Comparison of ENCODE assay signal across 11 cellular contexts in genomic region chr3:138197058-138197457, GRCh38.
A peak's percentile ranks its signal among the peaks of the same experiment; 100 is the strongest.
DNase-seq lines count a peak whose midpoint lies in the region; ATAC-seq and TF ChIP-seq lines count a peak whose summit lies in the region.
"Had no signal": no experiment of that assay in that cellular context is flagged by ENCODE, and none has a peak within 500 bp of the region (broad histone marks: within the 10 kb centered on the region; RNA-seq: fewer than 3 reads in every experiment).

No MANE protein-coding gene starts in this region.

- no peaks in the 10 kb centered on the region for H3K9me2 ChIP-seq in MM.1S (replicated peaks; ENCODE audit: insufficient read depth, low read length)

- H3K79me2 ChIP-seq in MM.1S (ENCODE audit: low read length): peaks cover 89% of the 10 kb centered on the region

- H3K9me3 ChIP-seq in MM.1S (replicated peaks; ENCODE audit: insufficient read depth, low read length): no peaks in the 10 kb centered on the region
- H3K9me3 ChIP-seq: thoracic aorta had no signal

- no peak overlapping the region for H3K4me2 ChIP-seq in MM.1S (ENCODE audit: low read depth, low read length)

- peaks cover 17% of the 10 kb centered on the region for H3K4me1 ChIP-seq in MM.1S (ENCODE audit: low read length)

- H3K4me3 ChIP-seq in MM.1S (ENCODE audit: low read length) (no peak overlapping the region), cardiac fibroblast (replicated peaks in 1 of 2; ENCODE audit: low read depth in 2 of 2, low read length in 2 of 2) (no peak overlapping the region)
- H3K4me3 ChIP-seq: SK-N-MC, thoracic aorta had no signal

- TF ChIP-seq CTCF in MM.1S (IDR thresholded peaks at IDR 0.05; ENCODE audit: low read length) (no peak), cardiac fibroblast (IDR thresholded peaks at IDR 0.05; ENCODE audit: low read depth, low read length) (no peak)

- H3K36me3 ChIP-seq in MM.1S (replicated peaks; ENCODE audit: insufficient read depth, low read length): no peaks in the 10 kb centered on the region
- H3K36me3 ChIP-seq: thoracic aorta had no signal

- DNase-seq in ELF-1 (ENCODE audit: low read depth, low spot score): peak; percentile 42
- peak; percentile 43 for DNase-seq in MM.1S
- DNase-seq in cardiac fibroblast (ENCODE audit: low read depth in 2 of 2): peak; percentile 45 to 46
- peak; percentile 61 for DNase-seq in medulla oblongata (ENCODE audit: extremely low spot score)
- DNase-seq: activated naive CD8-positive, alpha-beta T cell treated with anti-CD3 and anti-CD28 coated beads, Interleukin-2, amount 10 ng/mL, durations not matched to agents 7 days and 5 days had no signal

- no peak overlapping the region for H3K9ac ChIP-seq in MM.1S (ENCODE audit: low read length)

- H3K27ac ChIP-seq in MM.1S (ENCODE audit: low read length): no peak overlapping the region
- H3K27ac ChIP-seq: SK-N-MC, thoracic aorta had no signal

- ATAC-seq in HG03025 (IDR thresholded peaks at IDR 0.05; ENCODE audit: low FRiP score, unreplicated experiment) (no peak), HG02884 (IDR thresholded peaks at IDR 0.05; ENCODE audit: unreplicated experiment) (no peak), HG02610 (IDR thresholded peaks at IDR 0.05; ENCODE audit: unreplicated experiment) (no peak), HG03442 (IDR thresholded peaks at IDR 0.05; ENCODE audit: unreplicated experiment) (no peak)

- H3K27me3 ChIP-seq in MM.1S (replicated peaks; ENCODE audit: insufficient read depth, low read length): no peaks in the 10 kb centered on the region

- peaks cover 27% of the 10 kb centered on the region for H3F3A ChIP-seq in MM.1S (ENCODE audit: insufficient read depth, low read length)

- H4K20me1 ChIP-seq in MM.1S (ENCODE audit: insufficient read depth, low read length): peaks cover 20% of the 10 kb centered on the region

- H2AFZ ChIP-seq in MM.1S (ENCODE audit: low read length): no peak overlapping the region
